29 cellular contexts compared by ENCODE assay signal in the genomic region with DNA sequence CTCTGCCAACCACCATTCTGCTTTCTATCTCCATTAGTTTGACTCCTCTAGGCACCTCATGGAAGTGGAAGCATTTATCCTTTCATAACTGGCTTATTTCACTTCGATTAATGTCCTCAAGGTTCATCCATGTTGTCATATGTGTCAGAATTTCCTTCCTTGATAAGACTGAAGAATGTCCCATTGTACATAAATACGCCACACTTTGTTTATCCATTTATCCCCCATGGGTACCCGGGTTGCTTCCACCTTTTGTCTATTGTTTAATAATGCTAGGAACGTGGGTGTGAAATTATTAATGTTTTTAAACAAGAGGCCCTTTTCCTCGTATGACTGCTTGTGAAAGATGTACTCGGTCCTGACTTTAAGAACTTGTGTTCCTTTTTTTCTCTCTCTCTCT. TPM values are rescaled to one million over a fixed set of nuclear protein-coding genes. Genes with fewer than 3 reads are reported as not detected.
DNase-seq lines count a peak whose midpoint lies in the region; ATAC-seq, FAIRE-seq and TF ChIP-seq lines count a peak whose summit lies in the region.
"Had no signal": no experiment of that assay in that cellular context is flagged by ENCODE, and none has a peak within 500 bp of the region (broad histone marks: within the 10 kb centered on the region; RNA-seq: fewer than 3 reads in every experiment).

No MANE protein-coding gene starts in this region.

- TF ChIP-seq POLR2A in endothelial cell of umbilical vein (IDR thresholded peaks at IDR 0.05; ENCODE audit: low read depth, low read length), result no peak

- H3K79me2 ChIP-seq in endothelial cell of umbilical vein (ENCODE audit: control insufficient read depth, insufficient read depth, low read length), result no peaks in the 10 kb centered on the region

- no peak for TF ChIP-seq CTCF in endothelial cell of umbilical vein (IDR thresholded peaks at IDR 0.05; ENCODE audit: extremely low read depth in 1 of 2, insufficient read depth in 1 of 2, low read depth in 1 of 2, low read length in 2 of 2)

- H4K20me1 ChIP-seq in endothelial cell of umbilical vein (replicated peaks; ENCODE audit: control insufficient read depth, extremely low read depth, insufficient read depth, low read length), result no peaks in the 10 kb centered on the region
- H4K20me1 ChIP-seq: BLaER1 had no signal

- ATAC-seq in HG02642 (IDR thresholded peaks at IDR 0.05; ENCODE audit: poor library complexity, unreplicated experiment), result no peak
- ATAC-seq: GM12878 had no signal

- intact Hi-C loops in endothelial cell of umbilical vein (cut with micrococcal nuclease), result loop anchor here (5.0 kb wide), 1 partner anchor 39 kb away; no protein-coding TSS in a partner anchor

- H3K36me3 ChIP-seq in endothelial cell of umbilical vein (ENCODE audit: control insufficient read depth in 2 of 2, extremely low read depth in 1 of 2, insufficient read depth in 2 of 2, low read length in 2 of 2) (peaks cover 0 to 3% of the 10 kb centered on the region in 2 experiments), H7 (replicated peaks; ENCODE audit: control insufficient read depth, insufficient read depth, low read length) (no peaks in the 10 kb centered on the region)
- H3K36me3 ChIP-seq: BE2C had no signal

- FAIRE-seq in endothelial cell of umbilical vein (lab: Jason Lieb, UNC), result no peak
- FAIRE-seq: A204.1, D721Med, GM12878, GM12892, GM18507 had no signal

- DNase-seq in dermis blood vessel endothelial cell, result peak; percentile 74
- peak; percentile 86 for DNase-seq in endothelial cell of umbilical vein (ENCODE audit: low read depth, low spot score)
- DNase-seq in pulmonary artery endothelial cell (ENCODE audit: low read depth, low spot score), result peak; percentile 40
- no peak for DNase-seq in NCI-H774 (lab: John Stamatoyannopoulos, UW)
- DNase-seq in activated naive CD4-positive, alpha-beta T cell (lab: John Stamatoyannopoulos, UW), result no peak
- DNase-seq in H7, result no peak
- DNase-seq: 8988T; ACHN; BE2C; C1 segment of cervical spinal cord; Caco-2; Calu3; CD4-positive, alpha-beta memory T cell; CD4-positive, CD25-positive, alpha-beta regulatory T cell; CD8-positive, alpha-beta memory T cell; DMS53; DMS79; DND-41; EL; GDM1 had no signal

- peak overlapping the region; percentile 53 for H3K27ac ChIP-seq in endothelial cell of umbilical vein (ENCODE audit: insufficient read depth, low read depth, low read length)
- H3K27ac ChIP-seq: BLaER1 had no signal

- dilution Hi-C loops in endothelial cell of umbilical vein (cut with MboI; ENCODE audit: extremely low pct_ligation_motif_present, low sequenced_read_pairs), result no loop called here

- H3K4me2 ChIP-seq in endothelial cell of umbilical vein (ENCODE audit: insufficient read depth, low read length), result peak overlapping the region; percentile 57
- H3K4me2 ChIP-seq: BLaER1 had no signal

- BruUV-seq in endothelial cell of umbilical vein (replicated peaks; lab: Mats Ljungman, UMichigan), result no TSS peak

- CTCF ChIA-PET in endothelial cell of umbilical vein (lab: Charles Lee), result no interaction called here

- H3K9me1 ChIP-seq in endothelial cell of umbilical vein (replicated peaks; ENCODE audit: control insufficient read depth, extremely low read depth, insufficient read depth, low read length), result no peaks in the 10 kb centered on the region

- H3K9ac ChIP-seq in endothelial cell of umbilical vein (replicated peaks; ENCODE audit: extremely low read depth, insufficient read depth, low read length), result no peak overlapping the region
- H3K9ac ChIP-seq: BLaER1 had no signal

- H3K27me3 ChIP-seq in endothelial cell of umbilical vein (ENCODE audit: control insufficient read depth in 2 of 2, insufficient read depth in 2 of 2, low read length in 2 of 2) (no peaks in the 10 kb centered on the region), H7 (ENCODE audit: control insufficient read depth, insufficient read depth, low read length) (no peaks in the 10 kb centered on the region)
- H3K27me3 ChIP-seq: BE2C, BLaER1 had no signal

- POLR2A ChIA-PET in endothelial cell of umbilical vein (lab: Charles Lee), result no interaction called here

- H3K4me1 ChIP-seq in endothelial cell of umbilical vein (ENCODE audit: control insufficient read depth, extremely low read depth, insufficient read depth, low read length), result peaks cover 14% of the 10 kb centered on the region

- H2AFZ ChIP-seq in endothelial cell of umbilical vein (ENCODE audit: low read depth, low read length), result peak overlapping the region; percentile 54

- H3K9me3 ChIP-seq in endothelial cell of umbilical vein (replicated peaks; ENCODE audit: control insufficient read depth, insufficient read depth, low read length), result no peaks in the 10 kb centered on the region
- H3K9me3 ChIP-seq: BE2C, Caco-2 had no signal

- no peak overlapping the region for H3K4me3 ChIP-seq in endothelial cell of umbilical vein (replicated peaks in 1 of 3; ENCODE audit: insufficient read depth in 1 of 3, low read depth in 1 of 3, low read length in 3 of 3)
- H3K4me3 ChIP-seq in H7 (ENCODE audit: insufficient read depth, low read depth, low read length), result no peak overlapping the region
- H3K4me3 ChIP-seq: BLaER1, GM12878 had no signal

TF ChIP-seq in endothelial cell of umbilical vein, 7 proteins besides CTCF, POLR2A, EP300 and RAD21:
- TF ChIP-seq FOS (IDR thresholded peaks at IDR 0.05; ENCODE audit: borderline replicate concordance, insufficient read depth, low read length) (no peak), JUN (IDR thresholded peaks at IDR 0.05; ENCODE audit: borderline replicate concordance, insufficient read depth, insufficient read length, low read depth) (peak; percentile 67), MYC (IDR thresholded peaks at IDR 0.05; ENCODE audit: low read depth, low read length) (no peak), POLR2AphosphoS5 (IDR thresholded peaks at IDR 0.05; ENCODE audit: insufficient read depth, low read depth, low read length) (no peak)
- TF ChIP-seq, protein P1, sequence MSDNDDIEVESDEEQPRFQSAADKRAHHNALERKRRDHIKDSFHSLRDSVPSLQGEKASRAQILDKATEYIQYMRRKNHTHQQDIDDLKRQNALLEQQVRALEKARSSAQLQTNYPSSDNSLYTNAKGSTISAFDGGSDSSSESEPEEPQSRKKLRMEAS (IDR thresholded peaks at IDR 0.05; ENCODE audit: insufficient read depth, insufficient read length), result no peak

RNA-seq across cellular contexts. Expression of a gene that starts 12.9 kb away (rescaled TPM):
- 2.7 and 3.2 TPM in 2 replicates for total RNA-seq in dermis blood vessel endothelial cell
- total RNA-seq in endothelial cell of umbilical vein, result 1.2 and 1.6 TPM in 2 replicates
- 17.8 and 21.6 TPM in 2 replicates for polyA plus RNA-seq in endothelial cell of umbilical vein
- 16.8 and 17.6 TPM in 2 replicates for polyA plus RNA-seq in endothelial cell of umbilical vein (2011; cell fraction: cytosol; rRNA removed)
- polyA plus RNA-seq in endothelial cell of umbilical vein (2011; cell fraction: nucleus; rRNA removed), result 35.9 and 55.9 TPM in 2 replicates
- 7.9 and 12.4 TPM in 2 replicates for polyA plus RNA-seq in endothelial cell of umbilical vein (2012)
- 9.2 and 17.9 TPM in 2 replicates for polyA minus RNA-seq in endothelial cell of umbilical vein
- not detected for polyA minus RNA-seq in endothelial cell of umbilical vein (2011; cell fraction: cytosol; rRNA and poly(A)+ RNA removed)
- polyA minus RNA-seq in endothelial cell of umbilical vein (2011; cell fraction: nucleus; rRNA and poly(A)+ RNA removed), result 14.8 and 23.2 TPM in 2 replicates
- total RNA-seq in pulmonary artery endothelial cell, result 3.3 and 4.6 TPM in 2 replicates
- 0.70 and 1.5 TPM in 2 replicates for total RNA-seq in H7 (2014; rRNA removed; shearing (Covaris generic))
- total RNA-seq: A673, Caco-2, G401 had no signal
- polyA plus RNA-seq: CD4-positive, alpha-beta memory T cell; CD4-positive, CD25-positive, alpha-beta regulatory T cell; CD8-positive, alpha-beta memory T cell had no signal

RNA-seq across cellular contexts. Expression of a gene that starts 35.1 kb away (rescaled TPM):
- total RNA-seq in dermis blood vessel endothelial cell, result 5.9 and 8.7 TPM in 2 replicates
- 18.6 and 20.3 TPM in 2 replicates for total RNA-seq in endothelial cell of umbilical vein
- 3.9 and 6.5 TPM in 2 replicates for polyA plus RNA-seq in endothelial cell of umbilical vein
- polyA plus RNA-seq in endothelial cell of umbilical vein (2011; cell fraction: cytosol; rRNA removed), result 5.9 and 6.2 TPM in 2 replicates
- 35.3 and 42.4 TPM in 2 replicates for polyA plus RNA-seq in endothelial cell of umbilical vein (2011; cell fraction: nucleus; rRNA removed)
- polyA plus RNA-seq in endothelial cell of umbilical vein (2012), result 12.0 and 14.3 TPM in 2 replicates
- polyA minus RNA-seq in endothelial cell of umbilical vein, result 9.1 and 9.4 TPM in 2 replicates
- polyA minus RNA-seq in endothelial cell of umbilical vein (2011; cell fraction: cytosol; rRNA and poly(A)+ RNA removed), result 5.4 TPM
- polyA minus RNA-seq in endothelial cell of umbilical vein (2011; cell fraction: nucleus; rRNA and poly(A)+ RNA removed), result 20.6 and 24.3 TPM in 2 replicates
- 6.3 and 11.4 TPM in 2 replicates for total RNA-seq in pulmonary artery endothelial cell
- 42.3 and 47.8 TPM in 2 replicates for total RNA-seq in H7 (2014; rRNA removed; shearing (Covaris generic))

RNA-seq across cellular contexts. Expression of a gene that starts 44.3 kb away (rescaled TPM):
- total RNA-seq in dermis blood vessel endothelial cell (520 and 574 TPM in 2 replicates), endothelial cell of umbilical vein (1,027 and 1,058 TPM in 2 replicates), pulmonary artery endothelial cell (382 and 393 TPM in 2 replicates)
- 1,405 and 2,040 TPM in 2 replicates for polyA plus RNA-seq in endothelial cell of umbilical vein
- 980 and 1,160 TPM in 2 replicates for polyA plus RNA-seq in endothelial cell of umbilical vein (2011; cell fraction: cytosol; rRNA removed)
- 4,876 and 5,495 TPM in 2 replicates for polyA plus RNA-seq in endothelial cell of umbilical vein (2011; cell fraction: nucleus; rRNA removed)
- 690 and 716 TPM in 2 replicates for polyA plus RNA-seq in endothelial cell of umbilical vein (2012)
- 856 and 901 TPM in 2 replicates for polyA minus RNA-seq in endothelial cell of umbilical vein
- polyA minus RNA-seq in endothelial cell of umbilical vein (2011; cell fraction: cytosol; rRNA and poly(A)+ RNA removed), result 237 TPM
- 1,361 and 2,457 TPM in 2 replicates for polyA minus RNA-seq in endothelial cell of umbilical vein (2011; cell fraction: nucleus; rRNA and poly(A)+ RNA removed)
- 163 and 238 TPM in 2 replicates for total RNA-seq in H7 (2014; rRNA removed; shearing (Covaris generic))

RNA-seq across cellular contexts. Expression of a gene that starts 45.0 kb away (rescaled TPM):
- total RNA-seq in dermis blood vessel endothelial cell (16.1 and 23.1 TPM in 2 replicates), endothelial cell of umbilical vein (35.5 and 42.6 TPM in 2 replicates), pulmonary artery endothelial cell (13.6 and 15.7 TPM in 2 replicates)
- polyA plus RNA-seq in endothelial cell of umbilical vein, result 9.3 and 14.1 TPM in 2 replicates
- polyA plus RNA-seq in endothelial cell of umbilical vein (2011; cell fraction: cytosol; rRNA removed), result 9.9 and 16.8 TPM in 2 replicates
- polyA plus RNA-seq in endothelial cell of umbilical vein (2011; cell fraction: nucleus; rRNA removed), result 131 and 135 TPM in 2 replicates
- polyA plus RNA-seq in endothelial cell of umbilical vein (2012), result 18.7 and 23.7 TPM in 2 replicates
- polyA minus RNA-seq in endothelial cell of umbilical vein, result 20.2 and 41.5 TPM in 2 replicates
- 14.5 TPM for polyA minus RNA-seq in endothelial cell of umbilical vein (2011; cell fraction: cytosol; rRNA and poly(A)+ RNA removed)
- polyA minus RNA-seq in endothelial cell of umbilical vein (2011; cell fraction: nucleus; rRNA and poly(A)+ RNA removed), result 71.3 and 86.4 TPM in 2 replicates
- 18.5 and 45.6 TPM in 2 replicates for total RNA-seq in H7 (2014; rRNA removed; shearing (Covaris generic))

Comparison
In these comparisons a context has a peak if more than half of its experiments do, and no peak if none do; other contexts are left out.
1. DNase-seq: peak in dermis blood vessel endothelial cell (single experiment), endothelial cell of umbilical vein (single experiment) and pulmonary artery endothelial cell (single experiment); none in NCI-H774 (single experiment), activated naive CD4-positive, alpha-beta T cell (0 of 4) and H7 (single experiment).